ENCODE assay signal across 26 cellular contexts in the genomic region with DNA sequence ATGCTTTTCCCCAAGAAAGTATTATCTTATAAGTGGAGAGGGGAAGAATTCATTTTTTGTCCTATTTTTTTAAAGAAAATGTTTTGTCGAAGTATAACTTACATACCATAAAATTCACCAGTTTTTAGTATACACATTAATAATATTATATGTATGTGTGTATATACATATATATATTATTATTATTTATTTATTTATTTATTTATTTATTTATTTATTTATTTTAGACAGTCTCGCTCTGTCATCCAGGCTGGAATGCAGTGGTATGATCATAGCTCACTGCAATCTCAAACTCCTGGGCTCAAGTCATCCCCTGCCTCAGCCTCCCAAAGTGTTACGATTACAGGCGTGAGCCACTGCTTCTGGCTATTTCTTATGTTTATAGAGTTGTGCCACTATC.
"Had no signal": no experiment of that assay in that cellular context is flagged by ENCODE, and none has a peak within 500 bp of the region (broad histone marks: within the 10 kb centered on the region; RNA-seq: fewer than 3 reads in every experiment).

No MANE protein-coding gene starts in this region.

- H3K9me3 ChIP-seq: neutrophil, pancreas, prostate gland, right lobe of liver, sigmoid colon, stomach, thoracic aorta, thyroid gland, tibial nerve, upper lobe of left lung, vagina had no signal

- H3K4me1 ChIP-seq: pancreas, prostate gland, right lobe of liver, sigmoid colon, thyroid gland, tibial nerve, upper lobe of left lung, vagina had no signal

- FAIRE-seq: pancreas, small intestine, urothelium cell line had no signal

- H3K27me3 ChIP-seq: neutrophil, right lobe of liver, sigmoid colon, stomach, thyroid gland, tibial nerve, upper lobe of left lung, vagina had no signal

- H3K36me3 ChIP-seq: neutrophil, pancreas, prostate gland, right lobe of liver, sigmoid colon, stomach, thoracic aorta, thyroid gland, tibial nerve, upper lobe of left lung, vagina had no signal

- ATAC-seq: natural killer cell treated with Interleukin-12 subunit alpha and Interleukin-12 subunit beta and Interleukin-15 and Interleukin-18, amount 100 ng/mL, for 72 hours; pancreas; right cardiac atrium; right lobe of liver; stimulated activated effector memory CD8-positive, alpha-beta T cell treated with anti-CD3 and anti-CD28 coated beads, Interleukin-12 subunit alpha, Interleukin-12 subunit beta, amount 100 ng/mL, for 72 hours; stimulated activated naive B cell treated with anti-CD40 and anti-IgM and Interleukin-4, amounts not matched to agents 10 μg/mL and 1 μg/mL and 100 μg/mL, for 72 hours had no signal

- H3K27ac ChIP-seq: neutrophil, pancreas, prostate gland, right lobe of liver, sigmoid colon, stomach, thoracic aorta, thyroid gland, tibial nerve, upper lobe of left lung, vagina had no signal

- H3K4me3 ChIP-seq: pancreas, prostate gland, right lobe of liver, sigmoid colon, stomach, thoracic aorta, thyroid gland, tibial nerve, upper lobe of left lung, vagina had no signal

- DNase-seq: nephron progenitor cell; nucleus accumbens; pancreas; retina; right cardiac atrium; right lobe of liver; sigmoid colon; small intestine; stimulated activated CD4-positive, alpha-beta T cell treated with anti-CD3 and anti-CD28 coated beads, Interleukin-15, amount 100 ng/mL, for 24 hours; stimulated activated CD4-positive, alpha-beta T cell treated with anti-CD3 and anti-CD28 coated beads, Interleukin-2, amount 100 ng/mL, for 24 hours; stimulated activated CD4-positive, alpha-beta T cell treated with anti-CD3 and anti-CD28 coated beads, Interleukin-2, amount 100 ng/mL, for 48 hours; stimulated activated CD4-positive, alpha-beta T cell treated with anti-CD3 and anti-CD28 coated beads, Interleukin-4, amount 100 ng/mL, for 24 hours; stimulated activated naive B cell treated with anti-CD40 and anti-IgM and Interleukin-4, amounts not matched to agents 10 μg/mL and 1 μg/mL and 100 μg/mL, for 72 hours; stimulated activated naive CD4-positive, alpha-beta T cell treated with Interleukin-2 at 50 U/mL for 16 hours; stomach; thyroid gland; trophoblast cell; upper lobe of left lung had no signal
